8 cellular contexts compared by ENCODE assay signal in the genomic region with DNA sequence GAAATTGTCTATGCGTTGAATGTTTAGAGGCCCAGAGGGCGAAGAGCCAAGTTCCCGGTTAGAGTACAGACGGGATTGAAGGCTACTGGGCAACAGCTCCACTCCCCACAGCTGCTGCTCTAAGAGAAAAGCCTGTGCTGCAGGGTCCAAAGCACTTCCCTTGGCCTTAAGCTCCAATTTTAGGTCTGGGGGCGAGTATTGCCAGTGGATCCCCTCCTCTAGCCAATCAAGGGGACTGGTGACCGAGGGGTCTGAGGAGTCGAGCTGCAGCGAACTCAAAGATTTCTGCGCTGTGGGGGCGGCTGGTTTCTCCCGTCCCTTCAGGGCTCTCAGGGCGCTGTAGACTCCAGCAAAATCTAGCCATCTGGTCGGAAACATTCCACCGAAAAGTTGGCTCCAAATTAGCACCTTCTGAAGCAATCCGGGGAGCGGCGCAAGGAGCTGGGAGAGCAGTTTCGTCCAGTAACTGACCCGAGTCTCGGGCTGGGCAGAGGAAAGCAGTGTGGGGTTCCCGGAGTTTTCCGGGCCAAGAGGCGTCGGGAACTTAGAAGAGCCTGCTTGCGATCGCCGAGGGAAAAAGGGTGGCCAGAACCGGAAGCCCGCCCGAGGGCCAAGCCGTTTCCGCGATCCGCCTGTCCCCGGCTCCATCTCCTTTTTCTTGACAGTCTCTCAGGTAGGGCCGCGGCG. TPM values are rescaled to one million over a fixed set of nuclear protein-coding genes. Genes with fewer than 3 reads are reported as not detected.
DNase-seq lines count a peak whose midpoint lies in the region; ATAC-seq and TF ChIP-seq lines count a peak whose summit lies in the region.

No MANE protein-coding gene starts in this region.

- peaks cover 54% of the 10 kb centered on the region for H3K36me3 Mint-ChIP-seq in activated naive CD8-positive, alpha-beta T cell treated with anti-CD3 and anti-CD28 coated beads for 36 hours

- H3K27ac ChIP-seq in cardiac muscle cell = peak overlapping the region; percentile 95

- peak overlapping the region; percentile 99 for H3K4me3 Mint-ChIP-seq in activated naive CD8-positive, alpha-beta T cell treated with anti-CD3 and anti-CD28 coated beads for 36 hours

- no peaks in the 10 kb centered on the region for H3K9me3 Mint-ChIP-seq in activated naive CD8-positive, alpha-beta T cell treated with anti-CD3 and anti-CD28 coated beads for 36 hours

- H3K4me3 ChIP-seq in GM12865 (ENCODE audit: low read depth, low read length) (peak overlapping the region; percentile 99), cardiac muscle cell (peak overlapping the region; percentile 78)

- H3K27me3 ChIP-seq in cardiac muscle cell = no peaks in the 10 kb centered on the region

- H3K4me1 Mint-ChIP-seq in activated naive CD8-positive, alpha-beta T cell treated with anti-CD3 and anti-CD28 coated beads for 36 hours = peaks cover 15% of the 10 kb centered on the region

- TF ChIP-seq CTCF in GM12865 (IDR thresholded peaks at IDR 0.05; ENCODE audit: insufficient read depth, low read depth, low read length, missing control alignments) = no peak
- no peak for TF ChIP-seq CTCF in cardiac muscle cell (IDR thresholded peaks at IDR 0.05; ENCODE audit: low read depth, low read length)

- H3K9me3 ChIP-seq in cardiac muscle cell (ENCODE audit: low read depth) = no peaks in the 10 kb centered on the region

- H3K4me1 ChIP-seq in cardiac muscle cell (ENCODE audit: low read depth) = peaks cover 10% of the 10 kb centered on the region

- peak overlapping the region; percentile 100 for H3K27ac Mint-ChIP-seq in activated naive CD8-positive, alpha-beta T cell treated with anti-CD3 and anti-CD28 coated beads for 36 hours

- ATAC-seq in HG02840 (IDR thresholded peaks at IDR 0.05; ENCODE audit: low FRiP score, unreplicated experiment) = peak; percentile 24

- DNase-seq in AG08396 (ENCODE audit: low spot score) (peak; percentile 36), GM12865 (ENCODE audit: low read depth) (peak; percentile 64), NCI-H774 (lab: John Stamatoyannopoulos, UW) (peak; percentile 26), cardiac muscle cell (ENCODE audit: low read depth in 1 of 2, low spot score in 1 of 2) (peak; percentile 60 to 61), posterior cingulate gyrus (peak in 7 of 10 donors; percentile 18 to 92 (median 39)), NCI-H510A treated with DMSO at 0.1 percent for 48 hours (lab: John Stamatoyannopoulos, UW) (no peak)
- DNase-seq in activated naive CD8-positive, alpha-beta T cell treated with anti-CD3 and anti-CD28 coated beads for 36 hours = peak; percentile 52

- H3K27me3 Mint-ChIP-seq in activated naive CD8-positive, alpha-beta T cell treated with anti-CD3 and anti-CD28 coated beads for 36 hours = no peaks in the 10 kb centered on the region

- intact Hi-C loops in posterior cingulate gyrus (cut with DNase I) = no loop called here

- H3K36me3 ChIP-seq in cardiac muscle cell = peaks cover 3% of the 10 kb centered on the region

RNA-seq across cellular contexts. Expression of a gene that starts 0.7 kb away (rescaled TPM):
- total RNA-seq in activated naive CD8-positive, alpha-beta T cell treated with anti-CD3 and anti-CD28 coated beads for 36 hours = 10 to 100 TPM; 78.6 to 79.9 TPM
- total RNA-seq in cardiac muscle cell = 24.9 and 27.0 TPM in 2 replicates
- 15.7 and 19.8 TPM in 2 replicates for polyA plus RNA-seq in cardiac muscle cell

RNA-seq across cellular contexts. Expression of a gene that starts 51.2 kb away (rescaled TPM):
- total RNA-seq in activated naive CD8-positive, alpha-beta T cell treated with anti-CD3 and anti-CD28 coated beads for 36 hours = 1 to 10 TPM in 1 of 2 experiments, under 1 TPM in 1; 0.74 to 1.5 TPM
- total RNA-seq in cardiac muscle cell = 44.1 and 71.7 TPM in 2 replicates
- 23.1 and 41.6 TPM in 2 replicates for polyA plus RNA-seq in cardiac muscle cell

Comparison
In these comparisons a context has a peak if more than half of its experiments do, and no peak if none do; other contexts are left out.
1. RNA of a gene that starts 51.2 kb away (total RNA-seq): 44.1 to 71.7 TPM in cardiac muscle cell; 0.74 to 1.5 TPM in activated naive CD8-positive, alpha-beta T cell treated with anti-CD3 and anti-CD28 coated beads for 36 hours; every median in the first group is over 10 times any median in the second.